1 cellular context compared by ENCODE assay signal in genomic region chr7:113209449-113210203, GRCh38.
TF ChIP-seq lines count a peak whose summit lies in the region.

No MANE protein-coding gene starts in this region.

TF ChIP-seq in HepG2, 621 proteins besides CTCF, POLR2A, EP300 and RAD21 (continued from another document):
- TF ChIP-seq ZBTB40 (IDR thresholded peaks at IDR 0.05) (no peak), ZBTB40 (CRISPR knock-in tag; IDR thresholded peaks at IDR 0.05) (no peak), ZNF17 (CRISPR knock-in tag; IDR thresholded peaks at IDR 0.05) (no peak)
